Comparison of ENCODE assay signal across 13 cellular contexts in genomic region chr16:15618392-15618791, GRCh38. TPM values are rescaled to one million over a fixed set of nuclear protein-coding genes. Genes with fewer than 3 reads are reported as not detected.
DNase-seq lines count a peak whose midpoint lies in the region; ATAC-seq and TF ChIP-seq lines count a peak whose summit lies in the region.
"Had no signal": no experiment of that assay in that cellular context is flagged by ENCODE, and none has a peak within 500 bp of the region (broad histone marks: within the 10 kb centered on the region; RNA-seq: fewer than 3 reads in every experiment).

No MANE protein-coding gene starts in this region.

- no peak for TF ChIP-seq CTCF in WTC11 (IDR thresholded peaks at IDR 0.05)
- no peak for TF ChIP-seq CTCF in fibroblast of the aortic adventitia (IDR thresholded peaks at IDR 0.05; ENCODE audit: insufficient read depth, low read length)

- CTCF ChIA-PET in WTC11 (lab: Charles Lee), result no interaction called here

- POLR2A ChIA-PET in WTC11 (lab: Charles Lee), result no interaction called here

- peak overlapping the region; percentile 49 for H3K27ac Mint-ChIP-seq in stimulated activated naive CD8-positive, alpha-beta T cell treated with anti-CD3 and anti-CD28 coated beads, Interleukin-15, Interleukin-2, amounts not matched to agents 100 ng/mL and 50 ng/mL, for 24 hours
- peak overlapping the region; percentile 26 for H3K27ac Mint-ChIP-seq in WTC11

- H3K4me1 Mint-ChIP-seq in stimulated activated naive CD8-positive, alpha-beta T cell treated with anti-CD3 and anti-CD28 coated beads, Interleukin-15, Interleukin-2, amounts not matched to agents 100 ng/mL and 50 ng/mL, for 24 hours (ENCODE audit: low read depth), result no peaks in the 10 kb centered on the region
- H3K4me1 Mint-ChIP-seq in WTC11, result no peaks in the 10 kb centered on the region

- peaks cover 70% of the 10 kb centered on the region for H3K36me3 Mint-ChIP-seq in stimulated activated naive CD8-positive, alpha-beta T cell treated with anti-CD3 and anti-CD28 coated beads, Interleukin-15, Interleukin-2, amounts not matched to agents 100 ng/mL and 50 ng/mL, for 24 hours (ENCODE audit: low read depth)
- peaks cover 57% of the 10 kb centered on the region for H3K36me3 Mint-ChIP-seq in WTC11

- DNase-seq in stimulated activated naive CD8-positive, alpha-beta T cell treated with anti-CD3 and anti-CD28 coated beads, Interleukin-15, Interleukin-2, amounts not matched to agents 100 U/mL and 50 U/mL, for 24 hours, result no peak
- DNase-seq in WTC11 (ENCODE audit: low spot score) (no peak), fibroblast of the aortic adventitia (ENCODE audit: low read depth) (peak; percentile 66), T-helper 9 cell (no peak), NK-92 (lab: John Stamatoyannopoulos, UW; ENCODE audit: unreplicated experiment) (no peak), T-helper 2 cell (no peak)
- DNase-seq: amniotic stem cell; mucosa of descending colon; NCI-H1694 treated with DMSO at 0.1 percent for 48 hours; NK-92 treated with Interleukin-12 subunit alpha and Interleukin-12 subunit beta, amount 100 ng/mL, for 24 hours; small intestine had no signal

- H3K9me3 Mint-ChIP-seq in stimulated activated naive CD8-positive, alpha-beta T cell treated with anti-CD3 and anti-CD28 coated beads, Interleukin-15, Interleukin-2, amounts not matched to agents 100 ng/mL and 50 ng/mL, for 24 hours, result no peaks in the 10 kb centered on the region
- no peaks in the 10 kb centered on the region for H3K9me3 Mint-ChIP-seq in WTC11

- no peak overlapping the region for H3K4me3 ChIP-seq in fibroblast of the aortic adventitia (ENCODE audit: low read depth, low read length)
- H3K4me3 ChIP-seq: mucosa of descending colon had no signal

- ATAC-seq in stimulated activated naive CD8-positive, alpha-beta T cell treated with anti-CD3 and anti-CD28 coated beads, Interleukin-15, Interleukin-2, amounts not matched to agents 100 U/mL and 50 U/mL, for 24 hours, result no peak
- no peak for ATAC-seq in WTC11
- no peak for ATAC-seq in HG03196 (IDR thresholded peaks at IDR 0.05; ENCODE audit: unreplicated experiment)
- ATAC-seq: mucosa of descending colon had no signal

- H3K27me3 Mint-ChIP-seq in stimulated activated naive CD8-positive, alpha-beta T cell treated with anti-CD3 and anti-CD28 coated beads, Interleukin-15, Interleukin-2, amounts not matched to agents 100 ng/mL and 50 ng/mL, for 24 hours, result no peaks in the 10 kb centered on the region
- H3K27me3 Mint-ChIP-seq in WTC11 (ENCODE audit: low read depth), result no peaks in the 10 kb centered on the region

- H3K4me3 Mint-ChIP-seq in stimulated activated naive CD8-positive, alpha-beta T cell treated with anti-CD3 and anti-CD28 coated beads, Interleukin-15, Interleukin-2, amounts not matched to agents 100 ng/mL and 50 ng/mL, for 24 hours, result no peak overlapping the region
- H3K4me3 Mint-ChIP-seq in WTC11, result no peak overlapping the region

TF ChIP-seq in WTC11, 78 proteins besides CTCF, POLR2A, EP300 and RAD21 (continues in another document):
- no peak for TF ChIP-seq ZNF281 (CRISPR knock-in tag; IDR thresholded peaks at IDR 0.05)
- TF ChIP-seq EMX1 (CRISPR knock-in tag; IDR thresholded peaks at IDR 0.05), result no peak
- no peak for TF ChIP-seq FOXP4 (CRISPR knock-in tag; IDR thresholded peaks at IDR 0.05)
- no peak for TF ChIP-seq PRDM15 (CRISPR knock-in tag; IDR thresholded peaks at IDR 0.05)
- TF ChIP-seq ZNF396 (CRISPR knock-in tag; IDR thresholded peaks at IDR 0.05; ENCODE audit: borderline replicate concordance), result no peak
- no peak for TF ChIP-seq AR (CRISPR knock-in tag; IDR thresholded peaks at IDR 0.05)
- no peak for TF ChIP-seq JUN (CRISPR knock-in tag; IDR thresholded peaks at IDR 0.05)
- no peak for TF ChIP-seq FOXJ3 (CRISPR knock-in tag; IDR thresholded peaks at IDR 0.05; ENCODE audit: borderline replicate concordance)

RNA-seq across cellular contexts. Expression of gene MARF1, which starts 24.6 kb away (rescaled TPM):
- 26.2 to 31.9 TPM (median 28.5 TPM) in 3 replicates for total RNA-seq in WTC11 (2021)
- total RNA-seq in fibroblast of the aortic adventitia (ENCODE audit: low replicate concordance), result 27.1 and 74.8 TPM in 2 replicates

RNA-seq across cellular contexts. Expression of gene NDE1, which starts 31.7 kb away (rescaled TPM):
- total RNA-seq in WTC11 (2021) (38.4 to 43.5 TPM (median 39.4 TPM) in 3 replicates), fibroblast of the aortic adventitia (ENCODE audit: low replicate concordance) (17.5 and 38.9 TPM in 2 replicates)
